ENCODE assay signal across 1 cellular context in the genomic region with DNA sequence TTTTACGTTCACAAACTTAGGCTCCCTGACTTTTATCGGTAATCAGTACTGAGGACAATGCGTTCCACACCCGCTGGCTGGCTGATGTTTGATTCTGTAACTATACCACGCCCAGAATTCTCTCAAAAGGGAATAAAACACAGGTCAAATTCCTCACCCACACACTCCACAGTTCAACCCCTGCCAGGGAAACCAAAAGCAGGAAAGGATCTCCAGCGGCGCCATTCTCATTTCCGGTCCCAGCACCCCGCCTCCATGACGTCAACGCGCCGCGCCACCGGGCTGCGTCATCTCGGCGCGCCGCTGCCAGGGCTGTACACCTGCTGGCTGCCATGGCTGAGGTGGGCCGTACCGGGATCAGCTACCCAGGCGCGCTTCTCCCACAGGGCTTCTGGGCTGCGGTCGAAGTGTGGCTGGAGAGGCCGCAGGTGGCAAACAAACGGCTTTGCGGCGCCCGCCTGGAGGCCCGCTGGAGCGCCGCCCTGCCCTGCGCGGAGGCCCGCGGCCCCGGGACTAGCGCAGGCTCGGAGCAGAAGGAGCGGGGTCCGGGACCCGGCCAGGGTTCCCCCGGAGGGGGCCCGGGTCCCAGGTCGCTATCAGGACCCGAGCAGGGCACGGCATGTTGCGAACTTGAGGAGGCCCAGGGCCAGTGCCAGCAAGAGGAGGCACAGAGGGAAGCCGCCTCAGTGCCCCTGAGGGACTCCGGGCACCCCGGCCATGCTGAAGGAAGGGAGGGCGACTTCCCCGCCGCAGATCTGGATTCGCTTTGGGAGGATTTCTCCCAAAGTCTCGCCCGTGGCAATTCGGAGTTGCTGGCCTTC.
TF ChIP-seq lines count a peak whose summit lies in the region.

A gene (minus strand): TSS at position 233 of the 821 bp plus-strand sequence. CDS start 24,202 bp downstream, outside the sequence.
A gene with protein sequence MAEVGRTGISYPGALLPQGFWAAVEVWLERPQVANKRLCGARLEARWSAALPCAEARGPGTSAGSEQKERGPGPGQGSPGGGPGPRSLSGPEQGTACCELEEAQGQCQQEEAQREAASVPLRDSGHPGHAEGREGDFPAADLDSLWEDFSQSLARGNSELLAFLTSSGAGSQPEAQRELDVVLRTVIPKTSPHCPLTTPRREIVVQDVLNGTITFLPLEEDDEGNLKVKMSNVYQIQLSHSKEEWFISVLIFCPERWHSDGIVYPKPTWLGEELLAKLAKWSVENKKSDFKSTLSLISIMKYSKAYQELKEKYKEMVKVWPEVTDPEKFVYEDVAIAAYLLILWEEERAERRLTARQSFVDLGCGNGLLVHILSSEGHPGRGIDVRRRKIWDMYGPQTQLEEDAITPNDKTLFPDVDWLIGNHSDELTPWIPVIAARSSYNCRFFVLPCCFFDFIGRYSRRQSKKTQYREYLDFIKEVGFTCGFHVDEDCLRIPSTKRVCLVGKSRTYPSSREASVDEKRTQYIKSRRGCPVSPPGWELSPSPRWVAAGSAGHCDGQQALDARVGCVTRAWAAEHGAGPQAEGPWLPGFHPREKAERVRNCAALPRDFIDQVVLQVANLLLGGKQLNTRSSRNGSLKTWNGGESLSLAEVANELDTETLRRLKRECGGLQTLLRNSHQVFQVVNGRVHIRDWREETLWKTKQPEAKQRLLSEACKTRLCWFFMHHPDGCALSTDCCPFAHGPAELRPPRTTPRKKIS (plus strand): TSS at position 287 of the 821 bp plus-strand sequence. CDS start 46 bp downstream, at position 333.

TF ChIP-seq in GM12878, 131 proteins besides CTCF, POLR2A, EP300 and RAD21 (continued from another document and continues in another):
- TF ChIP-seq, protein P1, sequence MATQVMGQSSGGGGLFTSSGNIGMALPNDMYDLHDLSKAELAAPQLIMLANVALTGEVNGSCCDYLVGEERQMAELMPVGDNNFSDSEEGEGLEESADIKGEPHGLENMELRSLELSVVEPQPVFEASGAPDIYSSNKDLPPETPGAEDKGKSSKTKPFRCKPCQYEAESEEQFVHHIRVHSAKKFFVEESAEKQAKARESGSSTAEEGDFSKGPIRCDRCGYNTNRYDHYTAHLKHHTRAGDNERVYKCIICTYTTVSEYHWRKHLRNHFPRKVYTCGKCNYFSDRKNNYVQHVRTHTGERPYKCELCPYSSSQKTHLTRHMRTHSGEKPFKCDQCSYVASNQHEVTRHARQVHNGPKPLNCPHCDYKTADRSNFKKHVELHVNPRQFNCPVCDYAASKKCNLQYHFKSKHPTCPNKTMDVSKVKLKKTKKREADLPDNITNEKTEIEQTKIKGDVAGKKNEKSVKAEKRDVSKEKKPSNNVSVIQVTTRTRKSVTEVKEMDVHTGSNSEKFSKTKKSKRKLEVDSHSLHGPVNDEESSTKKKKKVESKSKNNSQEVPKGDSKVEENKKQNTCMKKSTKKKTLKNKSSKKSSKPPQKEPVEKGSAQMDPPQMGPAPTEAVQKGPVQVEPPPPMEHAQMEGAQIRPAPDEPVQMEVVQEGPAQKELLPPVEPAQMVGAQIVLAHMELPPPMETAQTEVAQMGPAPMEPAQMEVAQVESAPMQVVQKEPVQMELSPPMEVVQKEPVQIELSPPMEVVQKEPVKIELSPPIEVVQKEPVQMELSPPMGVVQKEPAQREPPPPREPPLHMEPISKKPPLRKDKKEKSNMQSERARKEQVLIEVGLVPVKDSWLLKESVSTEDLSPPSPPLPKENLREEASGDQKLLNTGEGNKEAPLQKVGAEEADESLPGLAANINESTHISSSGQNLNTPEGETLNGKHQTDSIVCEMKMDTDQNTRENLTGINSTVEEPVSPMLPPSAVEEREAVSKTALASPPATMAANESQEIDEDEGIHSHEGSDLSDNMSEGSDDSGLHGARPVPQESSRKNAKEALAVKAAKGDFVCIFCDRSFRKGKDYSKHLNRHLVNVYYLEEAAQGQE (IDR thresholded peaks at IDR 0.05; ENCODE audit: low read depth, low read length), result no peak
- TF ChIP-seq BHLHE40 (IDR thresholded peaks at IDR 0.05; ENCODE audit: borderline replicate concordance in 1 of 2, low read depth in 2 of 2, low read length in 1 of 2) (peak; percentile 39 to 65; a peak in 3 of 4 replicates), KLF5 (IDR thresholded peaks at IDR 0.05; ENCODE audit: partially characterized antibody) (no peak), EED (IDR thresholded peaks at IDR 0.05; ENCODE audit: low read depth) (peak; percentile 57; the same call in 1 of the 2 replicates), FOXM1 (IDR thresholded peaks at IDR 0.05; ENCODE audit: low read depth, low read length) (no peak), SRF (IDR thresholded peaks at IDR 0.05; ENCODE audit: low read depth in 2 of 2, low read length in 2 of 2) (peak; percentile 82 to 96), ASH2L (IDR thresholded peaks at IDR 0.05; ENCODE audit: borderline replicate concordance, low read depth) (no peak), ZNF274 (IDR thresholded peaks at IDR 0.05; ENCODE audit: insufficient read depth, insufficient read length) (no peak), SMC3 (IDR thresholded peaks at IDR 0.05; ENCODE audit: borderline replicate concordance, low read length) (no peak), FOS (IDR thresholded peaks at IDR 0.05; ENCODE audit: borderline replicate concordance, extremely low read depth, insufficient read length) (no peak), HDGF (IDR thresholded peaks at IDR 0.05) (peak; percentile 20; the same call in 1 of the 2 replicates), JUND (IDR thresholded peaks at IDR 0.05; ENCODE audit: low read depth, low read length) (0 out of 2 replicates have a peak, but pooled peaks have one; percentile 43), MTA2 (IDR thresholded peaks at IDR 0.05; ENCODE audit: low read depth) (no peak; the same call in 1 of the 2 replicates), CREM (IDR thresholded peaks at IDR 0.05; ENCODE audit: low read depth) (peak; percentile 100), RFX5 (IDR thresholded peaks at IDR 0.05; ENCODE audit: low read depth, low read length) (no peak), BACH1 (IDR thresholded peaks at IDR 0.05; ENCODE audit: borderline replicate concordance) (peak; percentile 60; the same call in 1 of the 2 replicates), EGR1 (IDR thresholded peaks at IDR 0.05; ENCODE audit: borderline replicate concordance in 1 of 2, low read depth in 2 of 2, low read length in 2 of 2) (peak in 1 of 2 experiments; percentile 6; a peak in 1 of 3 replicates), SIX5 (IDR thresholded peaks at IDR 0.05; ENCODE audit: low read depth, low read length, severe bottlenecking) (peak; percentile 69)
- TF ChIP-seq, protein P2, sequence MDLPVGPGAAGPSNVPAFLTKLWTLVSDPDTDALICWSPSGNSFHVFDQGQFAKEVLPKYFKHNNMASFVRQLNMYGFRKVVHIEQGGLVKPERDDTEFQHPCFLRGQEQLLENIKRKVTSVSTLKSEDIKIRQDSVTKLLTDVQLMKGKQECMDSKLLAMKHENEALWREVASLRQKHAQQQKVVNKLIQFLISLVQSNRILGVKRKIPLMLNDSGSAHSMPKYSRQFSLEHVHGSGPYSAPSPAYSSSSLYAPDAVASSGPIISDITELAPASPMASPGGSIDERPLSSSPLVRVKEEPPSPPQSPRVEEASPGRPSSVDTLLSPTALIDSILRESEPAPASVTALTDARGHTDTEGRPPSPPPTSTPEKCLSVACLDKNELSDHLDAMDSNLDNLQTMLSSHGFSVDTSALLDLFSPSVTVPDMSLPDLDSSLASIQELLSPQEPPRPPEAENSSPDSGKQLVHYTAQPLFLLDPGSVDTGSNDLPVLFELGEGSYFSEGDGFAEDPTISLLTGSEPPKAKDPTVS (IDR thresholded peaks at IDR 0.05; ENCODE audit: low read depth, low read length), result no peak
- TF ChIP-seq, protein P3, sequence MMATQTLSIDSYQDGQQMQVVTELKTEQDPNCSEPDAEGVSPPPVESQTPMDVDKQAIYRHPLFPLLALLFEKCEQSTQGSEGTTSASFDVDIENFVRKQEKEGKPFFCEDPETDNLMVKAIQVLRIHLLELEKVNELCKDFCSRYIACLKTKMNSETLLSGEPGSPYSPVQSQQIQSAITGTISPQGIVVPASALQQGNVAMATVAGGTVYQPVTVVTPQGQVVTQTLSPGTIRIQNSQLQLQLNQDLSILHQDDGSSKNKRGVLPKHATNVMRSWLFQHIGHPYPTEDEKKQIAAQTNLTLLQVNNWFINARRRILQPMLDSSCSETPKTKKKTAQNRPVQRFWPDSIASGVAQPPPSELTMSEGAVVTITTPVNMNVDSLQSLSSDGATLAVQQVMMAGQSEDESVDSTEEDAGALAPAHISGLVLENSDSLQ (IDR thresholded peaks at IDR 0.05), result 0 out of 2 replicates have a peak, but pooled peaks have one; percentile 13
- TF ChIP-seq, protein P4, sequence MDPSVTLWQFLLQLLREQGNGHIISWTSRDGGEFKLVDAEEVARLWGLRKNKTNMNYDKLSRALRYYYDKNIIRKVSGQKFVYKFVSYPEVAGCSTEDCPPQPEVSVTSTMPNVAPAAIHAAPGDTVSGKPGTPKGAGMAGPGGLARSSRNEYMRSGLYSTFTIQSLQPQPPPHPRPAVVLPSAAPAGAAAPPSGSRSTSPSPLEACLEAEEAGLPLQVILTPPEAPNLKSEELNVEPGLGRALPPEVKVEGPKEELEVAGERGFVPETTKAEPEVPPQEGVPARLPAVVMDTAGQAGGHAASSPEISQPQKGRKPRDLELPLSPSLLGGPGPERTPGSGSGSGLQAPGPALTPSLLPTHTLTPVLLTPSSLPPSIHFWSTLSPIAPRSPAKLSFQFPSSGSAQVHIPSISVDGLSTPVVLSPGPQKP (IDR thresholded peaks at IDR 0.05; ENCODE audit: low read depth, low read length), result peak; percentile 95
- TF ChIP-seq, protein P5, sequence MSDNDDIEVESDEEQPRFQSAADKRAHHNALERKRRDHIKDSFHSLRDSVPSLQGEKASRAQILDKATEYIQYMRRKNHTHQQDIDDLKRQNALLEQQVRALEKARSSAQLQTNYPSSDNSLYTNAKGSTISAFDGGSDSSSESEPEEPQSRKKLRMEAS (IDR thresholded peaks at IDR 0.05; ENCODE audit: low read depth, low read length), result peak; percentile 82
- TF ChIP-seq, protein P6, sequence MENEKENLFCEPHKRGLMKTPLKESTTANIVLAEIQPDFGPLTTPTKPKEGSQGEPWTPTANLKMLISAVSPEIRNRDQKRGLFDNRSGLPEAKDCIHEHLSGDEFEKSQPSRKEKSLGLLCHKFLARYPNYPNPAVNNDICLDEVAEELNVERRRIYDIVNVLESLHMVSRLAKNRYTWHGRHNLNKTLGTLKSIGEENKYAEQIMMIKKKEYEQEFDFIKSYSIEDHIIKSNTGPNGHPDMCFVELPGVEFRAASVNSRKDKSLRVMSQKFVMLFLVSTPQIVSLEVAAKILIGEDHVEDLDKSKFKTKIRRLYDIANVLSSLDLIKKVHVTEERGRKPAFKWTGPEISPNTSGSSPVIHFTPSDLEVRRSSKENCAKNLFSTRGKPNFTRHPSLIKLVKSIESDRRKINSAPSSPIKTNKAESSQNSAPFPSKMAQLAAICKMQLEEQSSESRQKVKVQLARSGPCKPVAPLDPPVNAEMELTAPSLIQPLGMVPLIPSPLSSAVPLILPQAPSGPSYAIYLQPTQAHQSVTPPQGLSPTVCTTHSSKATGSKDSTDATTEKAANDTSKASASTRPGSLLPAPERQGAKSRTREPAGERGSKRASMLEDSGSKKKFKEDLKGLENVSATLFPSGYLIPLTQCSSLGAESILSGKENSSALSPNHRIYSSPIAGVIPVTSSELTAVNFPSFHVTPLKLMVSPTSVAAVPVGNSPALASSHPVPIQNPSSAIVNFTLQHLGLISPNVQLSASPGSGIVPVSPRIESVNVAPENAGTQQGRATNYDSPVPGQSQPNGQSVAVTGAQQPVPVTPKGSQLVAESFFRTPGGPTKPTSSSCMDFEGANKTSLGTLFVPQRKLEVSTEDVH (IDR thresholded peaks at IDR 0.05; ENCODE audit: low read depth, partially characterized antibody), result peak; percentile 73
- TF ChIP-seq, protein P7, sequence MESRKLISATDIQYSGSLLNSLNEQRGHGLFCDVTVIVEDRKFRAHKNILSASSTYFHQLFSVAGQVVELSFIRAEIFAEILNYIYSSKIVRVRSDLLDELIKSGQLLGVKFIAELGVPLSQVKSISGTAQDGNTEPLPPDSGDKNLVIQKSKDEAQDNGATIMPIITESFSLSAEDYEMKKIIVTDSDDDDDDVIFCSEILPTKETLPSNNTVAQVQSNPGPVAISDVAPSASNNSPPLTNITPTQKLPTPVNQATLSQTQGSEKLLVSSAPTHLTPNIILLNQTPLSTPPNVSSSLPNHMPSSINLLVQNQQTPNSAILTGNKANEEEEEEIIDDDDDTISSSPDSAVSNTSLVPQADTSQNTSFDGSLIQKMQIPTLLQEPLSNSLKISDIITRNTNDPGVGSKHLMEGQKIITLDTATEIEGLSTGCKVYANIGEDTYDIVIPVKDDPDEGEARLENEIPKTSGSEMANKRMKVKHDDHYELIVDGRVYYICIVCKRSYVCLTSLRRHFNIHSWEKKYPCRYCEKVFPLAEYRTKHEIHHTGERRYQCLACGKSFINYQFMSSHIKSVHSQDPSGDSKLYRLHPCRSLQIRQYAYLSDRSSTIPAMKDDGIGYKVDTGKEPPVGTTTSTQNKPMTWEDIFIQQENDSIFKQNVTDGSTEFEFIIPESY (IDR thresholded peaks at IDR 0.05), result no peak
- TF ChIP-seq, protein P8, sequence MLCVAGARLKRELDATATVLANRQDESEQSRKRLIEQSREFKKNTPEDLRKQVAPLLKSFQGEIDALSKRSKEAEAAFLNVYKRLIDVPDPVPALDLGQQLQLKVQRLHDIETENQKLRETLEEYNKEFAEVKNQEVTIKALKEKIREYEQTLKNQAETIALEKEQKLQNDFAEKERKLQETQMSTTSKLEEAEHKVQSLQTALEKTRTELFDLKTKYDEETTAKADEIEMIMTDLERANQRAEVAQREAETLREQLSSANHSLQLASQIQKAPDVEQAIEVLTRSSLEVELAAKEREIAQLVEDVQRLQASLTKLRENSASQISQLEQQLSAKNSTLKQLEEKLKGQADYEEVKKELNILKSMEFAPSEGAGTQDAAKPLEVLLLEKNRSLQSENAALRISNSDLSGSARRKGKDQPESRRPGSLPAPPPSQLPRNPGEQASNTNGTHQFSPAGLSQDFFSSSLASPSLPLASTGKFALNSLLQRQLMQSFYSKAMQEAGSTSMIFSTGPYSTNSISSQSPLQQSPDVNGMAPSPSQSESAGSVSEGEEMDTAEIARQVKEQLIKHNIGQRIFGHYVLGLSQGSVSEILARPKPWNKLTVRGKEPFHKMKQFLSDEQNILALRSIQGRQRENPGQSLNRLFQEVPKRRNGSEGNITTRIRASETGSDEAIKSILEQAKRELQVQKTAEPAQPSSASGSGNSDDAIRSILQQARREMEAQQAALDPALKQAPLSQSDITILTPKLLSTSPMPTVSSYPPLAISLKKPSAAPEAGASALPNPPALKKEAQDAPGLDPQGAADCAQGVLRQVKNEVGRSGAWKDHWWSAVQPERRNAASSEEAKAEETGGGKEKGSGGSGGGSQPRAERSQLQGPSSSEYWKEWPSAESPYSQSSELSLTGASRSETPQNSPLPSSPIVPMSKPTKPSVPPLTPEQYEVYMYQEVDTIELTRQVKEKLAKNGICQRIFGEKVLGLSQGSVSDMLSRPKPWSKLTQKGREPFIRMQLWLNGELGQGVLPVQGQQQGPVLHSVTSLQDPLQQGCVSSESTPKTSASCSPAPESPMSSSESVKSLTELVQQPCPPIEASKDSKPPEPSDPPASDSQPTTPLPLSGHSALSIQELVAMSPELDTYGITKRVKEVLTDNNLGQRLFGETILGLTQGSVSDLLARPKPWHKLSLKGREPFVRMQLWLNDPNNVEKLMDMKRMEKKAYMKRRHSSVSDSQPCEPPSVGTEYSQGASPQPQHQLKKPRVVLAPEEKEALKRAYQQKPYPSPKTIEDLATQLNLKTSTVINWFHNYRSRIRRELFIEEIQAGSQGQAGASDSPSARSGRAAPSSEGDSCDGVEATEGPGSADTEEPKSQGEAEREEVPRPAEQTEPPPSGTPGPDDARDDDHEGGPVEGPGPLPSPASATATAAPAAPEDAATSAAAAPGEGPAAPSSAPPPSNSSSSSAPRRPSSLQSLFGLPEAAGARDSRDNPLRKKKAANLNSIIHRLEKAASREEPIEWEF (IDR thresholded peaks at IDR 0.05; ENCODE audit: insufficient replicate concordance, low read depth, low read length), result no peak
